Comparison of ENCODE assay signal across 1 cellular context in the genomic region with DNA sequence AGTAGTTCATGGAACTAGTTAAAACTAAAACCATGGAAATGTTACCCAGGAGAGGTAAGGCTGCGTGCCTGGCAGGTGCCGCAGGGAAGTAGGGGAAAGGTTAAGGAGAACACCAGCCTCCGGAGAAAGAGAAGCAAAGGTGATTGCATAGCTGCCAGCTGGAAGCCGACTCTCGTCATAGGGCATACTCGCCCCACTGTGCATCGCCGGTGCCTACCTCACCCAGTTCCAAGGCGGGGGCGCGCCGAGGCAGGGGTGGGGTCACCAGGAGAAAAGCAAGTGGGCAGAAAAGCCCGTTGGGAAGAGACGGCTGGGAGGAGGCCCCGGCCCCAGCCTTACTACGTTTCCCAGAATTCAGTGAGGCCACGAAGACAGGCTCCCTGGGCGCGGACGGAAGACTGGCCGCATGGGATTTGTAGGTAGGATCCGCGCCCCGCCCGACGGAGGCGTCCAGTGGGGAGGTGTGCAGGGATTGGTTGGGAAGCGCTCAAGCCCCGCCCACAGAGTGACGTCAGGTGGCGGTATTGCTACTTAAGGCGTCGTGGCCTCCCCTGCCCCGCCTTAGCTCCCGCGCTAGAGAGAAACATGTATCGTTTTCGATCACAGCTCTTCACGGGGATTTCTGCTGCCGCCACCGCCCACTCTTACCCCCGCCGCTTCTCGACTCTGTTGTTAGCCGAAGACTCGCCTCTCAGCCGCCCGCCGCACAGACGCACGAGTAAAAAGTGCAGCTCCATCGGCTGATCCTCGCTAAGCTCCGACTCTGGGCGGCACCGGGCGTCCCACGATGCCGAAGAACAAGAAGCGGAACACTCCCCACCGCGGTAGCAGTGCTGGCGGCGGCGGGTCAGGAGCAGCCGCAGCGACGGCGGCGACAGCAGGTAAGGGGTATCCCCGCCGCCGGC.
TF ChIP-seq lines count a peak whose summit lies in the region.

A gene with protein sequence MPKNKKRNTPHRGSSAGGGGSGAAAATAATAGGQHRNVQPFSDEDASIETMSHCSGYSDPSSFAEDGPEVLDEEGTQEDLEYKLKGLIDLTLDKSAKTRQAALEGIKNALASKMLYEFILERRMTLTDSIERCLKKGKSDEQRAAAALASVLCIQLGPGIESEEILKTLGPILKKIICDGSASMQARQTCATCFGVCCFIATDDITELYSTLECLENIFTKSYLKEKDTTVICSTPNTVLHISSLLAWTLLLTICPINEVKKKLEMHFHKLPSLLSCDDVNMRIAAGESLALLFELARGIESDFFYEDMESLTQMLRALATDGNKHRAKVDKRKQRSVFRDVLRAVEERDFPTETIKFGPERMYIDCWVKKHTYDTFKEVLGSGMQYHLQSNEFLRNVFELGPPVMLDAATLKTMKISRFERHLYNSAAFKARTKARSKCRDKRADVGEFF (plus strand): TSS at position 559 of the 905 bp plus-strand sequence. CDS start 229 bp downstream, at position 788.

TF ChIP-seq in WTC11, 78 proteins besides CTCF, POLR2A, EP300 and RAD21 (continued from another document):
- peak; percentile 76; the same call in 1 of the 2 replicates for TF ChIP-seq SMAD3 (CRISPR knock-in tag; IDR thresholded peaks at IDR 0.05; ENCODE audit: borderline replicate concordance)
- TF ChIP-seq SP1 (CRISPR knock-in tag; conservative IDR thresholded peaks at IDR 0.05), result peak; percentile 91
- peak; percentile 67; the same call in 1 of the 2 replicates for TF ChIP-seq MYBL2 (CRISPR knock-in tag; IDR thresholded peaks at IDR 0.05)
- TF ChIP-seq, protein P1, sequence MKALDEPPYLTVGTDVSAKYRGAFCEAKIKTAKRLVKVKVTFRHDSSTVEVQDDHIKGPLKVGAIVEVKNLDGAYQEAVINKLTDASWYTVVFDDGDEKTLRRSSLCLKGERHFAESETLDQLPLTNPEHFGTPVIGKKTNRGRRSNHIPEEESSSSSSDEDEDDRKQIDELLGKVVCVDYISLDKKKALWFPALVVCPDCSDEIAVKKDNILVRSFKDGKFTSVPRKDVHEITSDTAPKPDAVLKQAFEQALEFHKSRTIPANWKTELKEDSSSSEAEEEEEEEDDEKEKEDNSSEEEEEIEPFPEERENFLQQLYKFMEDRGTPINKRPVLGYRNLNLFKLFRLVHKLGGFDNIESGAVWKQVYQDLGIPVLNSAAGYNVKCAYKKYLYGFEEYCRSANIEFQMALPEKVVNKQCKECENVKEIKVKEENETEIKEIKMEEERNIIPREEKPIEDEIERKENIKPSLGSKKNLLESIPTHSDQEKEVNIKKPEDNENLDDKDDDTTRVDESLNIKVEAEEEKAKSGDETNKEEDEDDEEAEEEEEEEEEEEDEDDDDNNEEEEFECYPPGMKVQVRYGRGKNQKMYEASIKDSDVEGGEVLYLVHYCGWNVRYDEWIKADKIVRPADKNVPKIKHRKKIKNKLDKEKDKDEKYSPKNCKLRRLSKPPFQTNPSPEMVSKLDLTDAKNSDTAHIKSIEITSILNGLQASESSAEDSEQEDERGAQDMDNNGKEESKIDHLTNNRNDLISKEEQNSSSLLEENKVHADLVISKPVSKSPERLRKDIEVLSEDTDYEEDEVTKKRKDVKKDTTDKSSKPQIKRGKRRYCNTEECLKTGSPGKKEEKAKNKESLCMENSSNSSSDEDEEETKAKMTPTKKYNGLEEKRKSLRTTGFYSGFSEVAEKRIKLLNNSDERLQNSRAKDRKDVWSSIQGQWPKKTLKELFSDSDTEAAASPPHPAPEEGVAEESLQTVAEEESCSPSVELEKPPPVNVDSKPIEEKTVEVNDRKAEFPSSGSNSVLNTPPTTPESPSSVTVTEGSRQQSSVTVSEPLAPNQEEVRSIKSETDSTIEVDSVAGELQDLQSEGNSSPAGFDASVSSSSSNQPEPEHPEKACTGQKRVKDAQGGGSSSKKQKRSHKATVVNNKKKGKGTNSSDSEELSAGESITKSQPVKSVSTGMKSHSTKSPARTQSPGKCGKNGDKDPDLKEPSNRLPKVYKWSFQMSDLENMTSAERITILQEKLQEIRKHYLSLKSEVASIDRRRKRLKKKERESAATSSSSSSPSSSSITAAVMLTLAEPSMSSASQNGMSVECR (CRISPR knock-in tag; IDR thresholded peaks at IDR 0.05; ENCODE audit: borderline replicate concordance), result 0 out of 2 replicates have a peak, but pooled peaks have one; percentile 53
- peak; percentile 29; the same call in 1 of the 2 replicates for TF ChIP-seq ZNF671 (CRISPR knock-in tag; IDR thresholded peaks at IDR 0.05)
- TF ChIP-seq, protein P2, sequence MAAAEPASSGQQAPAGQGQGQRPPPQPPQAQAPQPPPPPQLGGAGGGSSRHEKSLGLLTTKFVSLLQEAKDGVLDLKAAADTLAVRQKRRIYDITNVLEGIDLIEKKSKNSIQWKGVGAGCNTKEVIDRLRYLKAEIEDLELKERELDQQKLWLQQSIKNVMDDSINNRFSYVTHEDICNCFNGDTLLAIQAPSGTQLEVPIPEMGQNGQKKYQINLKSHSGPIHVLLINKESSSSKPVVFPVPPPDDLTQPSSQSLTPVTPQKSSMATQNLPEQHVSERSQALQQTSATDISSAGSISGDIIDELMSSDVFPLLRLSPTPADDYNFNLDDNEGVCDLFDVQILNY (CRISPR knock-in tag; IDR thresholded peaks at IDR 0.05), result 0 out of 2 replicates have a peak, but pooled peaks have one; percentile 46
- TF ChIP-seq PRRX2 (CRISPR knock-in tag; IDR thresholded peaks at IDR 0.05), result 0 out of 2 replicates have a peak, but pooled peaks have one; percentile 76
- 0 out of 2 replicates have a peak, but pooled peaks have one; percentile 32 for TF ChIP-seq TCF7 (CRISPR knock-in tag; IDR thresholded peaks at IDR 0.05; ENCODE audit: low read depth)
- TF ChIP-seq, protein P3, sequence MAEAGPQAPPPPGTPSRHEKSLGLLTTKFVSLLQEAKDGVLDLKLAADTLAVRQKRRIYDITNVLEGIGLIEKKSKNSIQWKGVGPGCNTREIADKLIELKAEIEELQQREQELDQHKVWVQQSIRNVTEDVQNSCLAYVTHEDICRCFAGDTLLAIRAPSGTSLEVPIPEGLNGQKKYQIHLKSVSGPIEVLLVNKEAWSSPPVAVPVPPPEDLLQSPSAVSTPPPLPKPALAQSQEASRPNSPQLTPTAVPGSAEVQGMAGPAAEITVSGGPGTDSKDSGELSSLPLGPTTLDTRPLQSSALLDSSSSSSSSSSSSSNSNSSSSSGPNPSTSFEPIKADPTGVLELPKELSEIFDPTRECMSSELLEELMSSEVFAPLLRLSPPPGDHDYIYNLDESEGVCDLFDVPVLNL (CRISPR knock-in tag; IDR thresholded peaks at IDR 0.05; ENCODE audit: borderline replicate concordance, low read depth), result 0 out of 2 replicates have a peak, but pooled peaks have one; percentile 17
- TF ChIP-seq, protein P4, sequence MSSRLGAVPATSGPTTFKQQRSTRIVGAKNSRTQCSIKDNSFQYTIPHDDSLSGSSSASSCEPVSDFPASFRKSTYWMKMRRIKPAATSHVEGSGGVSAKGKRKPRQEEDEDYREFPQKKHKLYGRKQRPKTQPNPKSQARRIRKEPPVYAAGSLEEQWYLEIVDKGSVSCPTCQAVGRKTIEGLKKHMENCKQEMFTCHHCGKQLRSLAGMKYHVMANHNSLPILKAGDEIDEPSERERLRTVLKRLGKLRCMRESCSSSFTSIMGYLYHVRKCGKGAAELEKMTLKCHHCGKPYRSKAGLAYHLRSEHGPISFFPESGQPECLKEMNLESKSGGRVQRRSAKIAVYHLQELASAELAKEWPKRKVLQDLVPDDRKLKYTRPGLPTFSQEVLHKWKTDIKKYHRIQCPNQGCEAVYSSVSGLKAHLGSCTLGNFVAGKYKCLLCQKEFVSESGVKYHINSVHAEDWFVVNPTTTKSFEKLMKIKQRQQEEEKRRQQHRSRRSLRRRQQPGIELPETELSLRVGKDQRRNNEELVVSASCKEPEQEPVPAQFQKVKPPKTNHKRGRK (CRISPR knock-in tag; IDR thresholded peaks at IDR 0.05; ENCODE audit: borderline replicate concordance), result 0 out of 2 replicates have a peak, but pooled peaks have one; percentile 40
- no peak for TF ChIP-seq FOXJ3 (CRISPR knock-in tag; IDR thresholded peaks at IDR 0.05; ENCODE audit: borderline replicate concordance)
- TF ChIP-seq, protein P5, sequence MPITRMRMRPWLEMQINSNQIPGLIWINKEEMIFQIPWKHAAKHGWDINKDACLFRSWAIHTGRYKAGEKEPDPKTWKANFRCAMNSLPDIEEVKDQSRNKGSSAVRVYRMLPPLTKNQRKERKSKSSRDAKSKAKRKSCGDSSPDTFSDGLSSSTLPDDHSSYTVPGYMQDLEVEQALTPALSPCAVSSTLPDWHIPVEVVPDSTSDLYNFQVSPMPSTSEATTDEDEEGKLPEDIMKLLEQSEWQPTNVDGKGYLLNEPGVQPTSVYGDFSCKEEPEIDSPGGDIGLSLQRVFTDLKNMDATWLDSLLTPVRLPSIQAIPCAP (CRISPR knock-in tag; IDR thresholded peaks at IDR 0.05), result no peak
- TF ChIP-seq OVOL2 (CRISPR knock-in tag; IDR thresholded peaks at IDR 0.05; ENCODE audit: borderline replicate concordance), result no peak; the same call in 1 of the 2 replicates
- TF ChIP-seq NFE2L1 (CRISPR knock-in tag; IDR thresholded peaks at IDR 0.05), result peak; percentile 66; the same call in 1 of the 2 replicates
- TF ChIP-seq TEAD4 (CRISPR knock-in tag; IDR thresholded peaks at IDR 0.05), result no peak
- no peak; the same call in 1 of the 2 replicates for TF ChIP-seq ETV6 (CRISPR knock-in tag; IDR thresholded peaks at IDR 0.05)
- TF ChIP-seq FOXK1 (CRISPR knock-in tag; IDR thresholded peaks at IDR 0.05), result no peak
- 0 out of 2 replicates have a peak, but pooled peaks have one; percentile 27 for TF ChIP-seq EMX1 (CRISPR knock-in tag; IDR thresholded peaks at IDR 0.05)
- peak; percentile 71 for TF ChIP-seq NFYB (CRISPR knock-in tag; conservative IDR thresholded peaks at IDR 0.05; ENCODE audit: low read depth)
- TF ChIP-seq CREM (CRISPR knock-in tag; IDR thresholded peaks at IDR 0.05), result peak; percentile 58
- TF ChIP-seq, protein P6, sequence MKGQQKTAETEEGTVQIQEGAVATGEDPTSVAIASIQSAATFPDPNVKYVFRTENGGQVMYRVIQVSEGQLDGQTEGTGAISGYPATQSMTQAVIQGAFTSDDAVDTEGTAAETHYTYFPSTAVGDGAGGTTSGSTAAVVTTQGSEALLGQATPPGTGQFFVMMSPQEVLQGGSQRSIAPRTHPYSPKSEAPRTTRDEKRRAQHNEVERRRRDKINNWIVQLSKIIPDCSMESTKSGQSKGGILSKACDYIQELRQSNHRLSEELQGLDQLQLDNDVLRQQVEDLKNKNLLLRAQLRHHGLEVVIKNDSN (CRISPR knock-in tag; IDR thresholded peaks at IDR 0.05), result peak; percentile 21; the same call in 1 of the 2 replicates
- TF ChIP-seq, protein P7, sequence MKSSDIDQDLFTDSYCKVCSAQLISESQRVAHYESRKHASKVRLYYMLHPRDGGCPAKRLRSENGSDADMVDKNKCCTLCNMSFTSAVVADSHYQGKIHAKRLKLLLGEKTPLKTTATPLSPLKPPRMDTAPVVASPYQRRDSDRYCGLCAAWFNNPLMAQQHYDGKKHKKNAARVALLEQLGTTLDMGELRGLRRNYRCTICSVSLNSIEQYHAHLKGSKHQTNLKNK (CRISPR knock-in tag; IDR thresholded peaks at IDR 0.05), result no peak
TF ChIP-seq in WTC11: peak in this region for 17.
